8 cellular contexts compared by ENCODE assay signal in genomic region chr1:87949711-87950110, GRCh38.
"Had no signal": no experiment of that assay in that cellular context is flagged by ENCODE, and none has a peak within 500 bp of the region (broad histone marks: within the 10 kb centered on the region; RNA-seq: fewer than 3 reads in every experiment).

No MANE protein-coding gene starts in this region.

- H3K4me3 ChIP-seq: GM23338 had no signal

- ATAC-seq: GM23338, HepG2 had no signal

- H3K27ac ChIP-seq: HL-60 had no signal

- FAIRE-seq: H1, H54, HepG2 had no signal

- DNase-seq: H9, HCEC 1CT, KBM-7 had no signal
